ENCODE assay signal across 1 cellular context in genomic region chr15:93072440-93073394, GRCh38.
TF ChIP-seq lines count a peak whose summit lies in the region.

No MANE protein-coding gene starts in this region.

TF ChIP-seq in A549, 52 proteins besides CTCF, POLR2A, EP300 and RAD21 (continued from another document):
- peak; percentile 33; the same call in 1 of the 2 replicates for TF ChIP-seq E2F6 (IDR thresholded peaks at IDR 0.05; ENCODE audit: borderline replicate concordance, low read depth)
